Comparison of ENCODE assay signal across 14 cellular contexts in the genomic region with DNA sequence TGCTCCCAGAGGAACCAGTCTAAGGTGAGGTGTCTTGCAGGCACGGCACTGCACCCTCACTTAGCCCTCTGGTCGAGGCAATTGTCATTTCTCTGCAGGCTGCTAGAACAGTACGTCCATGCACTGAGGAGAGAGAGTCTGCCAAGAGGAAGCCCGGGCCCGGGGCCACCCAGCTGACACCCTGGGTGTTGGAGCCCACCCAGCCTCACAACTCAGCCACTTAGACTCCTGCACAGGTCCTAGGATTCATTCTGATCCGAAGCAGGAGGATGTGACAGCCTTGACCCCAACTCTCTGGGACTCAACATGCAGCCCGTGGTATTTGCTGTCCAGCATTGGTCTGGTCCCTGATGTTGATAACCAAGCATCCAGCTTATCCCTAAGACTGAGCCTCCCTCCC.
"Had no signal": no experiment of that assay in that cellular context is flagged by ENCODE, and none has a peak within 500 bp of the region (broad histone marks: within the 10 kb centered on the region; RNA-seq: fewer than 3 reads in every experiment).

No MANE protein-coding gene starts in this region.

- H3K9me3 ChIP-seq: psoas muscle, sigmoid colon, testis had no signal

- H3K27me3 ChIP-seq: sigmoid colon, testis had no signal

- H3K36me3 Mint-ChIP-seq: activated naive CD4-positive, alpha-beta T cell treated with anti-CD3 and anti-CD28 coated beads, Interleukin-2, amount 50 U/mL, for 24 hours; brain; naive thymus-derived CD4-positive, alpha-beta T cell had no signal

- H3K9me3 Mint-ChIP-seq: activated naive CD4-positive, alpha-beta T cell treated with anti-CD3 and anti-CD28 coated beads, Interleukin-2, amount 50 U/mL, for 24 hours; brain; naive thymus-derived CD4-positive, alpha-beta T cell had no signal

- ATAC-seq: esophagus mucosa; naive thymus-derived CD4-positive, alpha-beta T cell; psoas muscle had no signal

- H3K4me3 Mint-ChIP-seq: activated naive CD4-positive, alpha-beta T cell treated with anti-CD3 and anti-CD28 coated beads, Interleukin-2, amount 50 U/mL, for 24 hours; brain had no signal

- FAIRE-seq: endometrium had no signal

- H3K36me3 ChIP-seq: sigmoid colon had no signal

- DNase-seq: activated effector memory CD4-positive, alpha-beta T cell treated with Interleukin-2 at 50 U/mL for 16 hours; activated T-cell treated with anti-CD3 and anti-CD28 coated beads, Interleukin-2, amount 50 U/mL, for 1 hour; dermis blood vessel endothelial cell; kidney glomerular epithelial cell; naive thymus-derived CD4-positive, alpha-beta T cell; occipital lobe; psoas muscle; sigmoid colon; stimulated activated naive CD4-positive, alpha-beta T cell had no signal

- H3K4me3 ChIP-seq: psoas muscle, sigmoid colon, testis had no signal

- H3K27ac Mint-ChIP-seq: activated naive CD4-positive, alpha-beta T cell treated with anti-CD3 and anti-CD28 coated beads, Interleukin-2, amount 50 U/mL, for 24 hours had no signal

- H3K27ac ChIP-seq: psoas muscle, sigmoid colon had no signal

- H3K4me1 ChIP-seq: psoas muscle, sigmoid colon had no signal
